In the genomic region with DNA sequence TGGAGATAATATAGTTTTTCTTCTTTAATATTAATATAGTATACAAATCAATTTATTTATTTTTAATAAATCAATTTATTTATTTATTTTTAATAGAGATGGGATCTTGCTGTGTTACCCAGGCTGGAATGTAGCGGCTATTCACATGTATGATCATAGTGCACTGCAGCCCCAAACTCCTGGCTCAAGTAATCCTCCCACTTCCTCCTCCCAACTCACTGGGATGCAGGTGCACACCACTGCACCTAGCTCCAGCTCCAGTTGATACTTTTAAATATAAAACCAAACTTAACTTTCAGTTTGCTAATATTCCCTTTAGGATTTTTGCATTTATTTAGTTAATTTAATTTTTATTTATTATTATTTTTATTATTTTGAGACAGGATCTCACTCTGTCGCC, we compare ENCODE assay signal across 21 cellular contexts. TPM values are rescaled to one million over a fixed set of nuclear protein-coding genes. Genes with fewer than 3 reads are reported as not detected.
DNase-seq lines count a peak whose midpoint lies in the region; ATAC-seq, FAIRE-seq and TF ChIP-seq lines count a peak whose summit lies in the region.
"Had no signal": no experiment of that assay in that cellular context is flagged by ENCODE, and none has a peak within 500 bp of the region (broad histone marks: within the 10 kb centered on the region; RNA-seq: fewer than 3 reads in every experiment).

No MANE protein-coding gene starts in this region.

- no peak for TF ChIP-seq CTCF in HepG2 (CRISPR knock-in tag; IDR thresholded peaks at IDR 0.05)
- no peak for TF ChIP-seq CTCF in right lobe of liver (IDR thresholded peaks at IDR 0.05)
- TF ChIP-seq CTCF in Loucy (conservative IDR thresholded peaks at IDR 0.05; ENCODE audit: low read length): no peak
- TF ChIP-seq CTCF in hepatocyte (IDR thresholded peaks at IDR 0.05; ENCODE audit: poor library complexity): no peak
- no peak for TF ChIP-seq CTCF in colonic mucosa (IDR thresholded peaks at IDR 0.05)
- TF ChIP-seq CTCF in type B pancreatic cell (conservative IDR thresholded peaks at IDR 0.05): no peak

- intact Hi-C loops in HepG2 (cut with micrococcal nuclease; ENCODE audit: unreplicated experiment): no loop called here
- intact Hi-C loops in right lobe of liver (cut with DNase I): no loop called here
- intact Hi-C loops in colonic mucosa (cut with DNase I): no loop called here

- H3K27ac ChIP-seq in HepG2 (ENCODE audit: extremely low read length, insufficient read depth, low read length): no peak overlapping the region
- no peak overlapping the region for H3K27ac ChIP-seq in right lobe of liver
- no peak overlapping the region for H3K27ac ChIP-seq in hepatocyte
- no peak overlapping the region for H3K27ac ChIP-seq in colonic mucosa
- H3K27ac ChIP-seq: BLaER1, C4-2B had no signal

- peaks cover 58% of the 10 kb centered on the region for H3K79me2 ChIP-seq in HepG2 (ENCODE audit: insufficient read depth, low read length)
- peaks cover 32% of the 10 kb centered on the region; the same call in 1 of the 2 replicates for H3K79me2 ChIP-seq in Loucy (ENCODE audit: insufficient read depth, low read length)
- H3K79me2 ChIP-seq in hepatocyte: peaks cover 87% of the 10 kb centered on the region

- ATAC-seq in HepG2 (no peak), right lobe of liver (no peak)

- H3K4me3 Mint-ChIP-seq in type B pancreatic cell: no peak overlapping the region
- H3K4me3 Mint-ChIP-seq: B cell, HFFc6 had no signal

- H3K9me2 ChIP-seq in Loucy (replicated peaks; ENCODE audit: low read depth, low read length): no peaks in the 10 kb centered on the region
- no peaks in the 10 kb centered on the region for H3K9me2 ChIP-seq in hepatocyte (replicated peaks; ENCODE audit: insufficient read depth)

- H3K27me3 ChIP-seq in HepG2 (ENCODE audit: control insufficient read depth in 1 of 2, insufficient read depth in 2 of 2, low read length in 2 of 2): no peaks in the 10 kb centered on the region
- no peaks in the 10 kb centered on the region for H3K27me3 ChIP-seq in right lobe of liver
- no peaks in the 10 kb centered on the region for H3K27me3 ChIP-seq in Loucy (ENCODE audit: insufficient read depth, low read length, poor library complexity, severe bottlenecking)
- H3K27me3 ChIP-seq in hepatocyte: no peaks in the 10 kb centered on the region
- no peaks in the 10 kb centered on the region for H3K27me3 ChIP-seq in colonic mucosa
- H3K27me3 ChIP-seq: BLaER1 had no signal

- H3K9me3 Mint-ChIP-seq in type B pancreatic cell: no peaks in the 10 kb centered on the region
- H3K9me3 Mint-ChIP-seq: CD4-positive, CD25-positive, alpha-beta regulatory T cell; HFFc6 had no signal

- H3K36me3 ChIP-seq in HepG2 (replicated peaks in 1 of 2; ENCODE audit: control insufficient read depth in 1 of 2, insufficient read depth in 2 of 2, low read length in 2 of 2) (peaks cover 5 to 22% of the 10 kb centered on the region in 2 experiments), right lobe of liver (peaks cover 0 to 16% (median 8%) of the 10 kb centered on the region in 4 donors), Loucy (ENCODE audit: insufficient read depth, low read length) (peaks cover 23% of the 10 kb centered on the region), hepatocyte (replicated peaks; ENCODE audit: insufficient read depth, low read depth) (no peaks in the 10 kb centered on the region), colonic mucosa (no peaks in the 10 kb centered on the region)

- 0 out of 2 replicates have a peak, but pooled peaks cover 5% of the 10 kb centered on the region for H3F3A ChIP-seq in Loucy (ENCODE audit: low read depth)

- H3K9me3 ChIP-seq in HepG2 (ENCODE audit: low read length) (no peaks in the 10 kb centered on the region), right lobe of liver (no peaks in the 10 kb centered on the region), Loucy (ENCODE audit: insufficient read depth, low read depth, low read length) (no peaks in the 10 kb centered on the region), hepatocyte (ENCODE audit: low read depth) (no peaks in the 10 kb centered on the region), colonic mucosa (no peaks in the 10 kb centered on the region)
- H3K9me3 ChIP-seq: BLaER1, HAP-1 had no signal

- TF ChIP-seq POLR2A in HepG2 (IDR thresholded peaks at IDR 0.05; ENCODE audit: insufficient read depth in 1 of 2, low read depth in 2 of 2, low read length in 2 of 2): no peak
- TF ChIP-seq POLR2A in right lobe of liver (IDR thresholded peaks at IDR 0.05): no peak

- H3K4me2 ChIP-seq in HepG2 (ENCODE audit: low read depth, low read length): no peak overlapping the region
- no peak overlapping the region for H3K4me2 ChIP-seq in Loucy (ENCODE audit: low read depth, low read length, poor library complexity, severe bottlenecking)
- peak overlapping the region; percentile 54 for H3K4me2 ChIP-seq in hepatocyte
- H3K4me2 ChIP-seq: BLaER1 had no signal

- TF ChIP-seq EP300 in HepG2 (IDR thresholded peaks at IDR 0.05; ENCODE audit: low read depth in 2 of 2, low read length in 2 of 2): no peak
- TF ChIP-seq EP300 in HepG2 (CRISPR knock-in tag; IDR thresholded peaks at IDR 0.05; ENCODE audit: borderline replicate concordance): no peak

- no peak for DNase-seq in HepG2 (ENCODE audit: low spot score)
- DNase-seq in right lobe of liver: no peak
- DNase-seq in hepatocyte (ENCODE audit: low spot score): no peak
- no peak for DNase-seq in colonic mucosa
- no peak for DNase-seq in type B pancreatic cell (ENCODE audit: extremely low spot score, unreplicated experiment)
- DNase-seq: Calu3; CD4-positive, CD25-positive, alpha-beta regulatory T cell; COR-L47; DMS53; DMS79 treated with DMSO at 0.1 percent for 48 hours; GF-D8; GOT3; HFFc6 had no signal

- BruUV-seq in HepG2 (replicated peaks; lab: Mats Ljungman, UMichigan): no TSS peak

- POLR2A ChIA-PET in HepG2 (lab: Yijun Ruan, JAX): no interaction called here

- in situ Hi-C loops in HepG2 (cut with HindIII; ENCODE audit: extremely low pct_ligation_motif_present, low pct_unique_long_range_greater_than_20kb): no loop called here

- H3K36me3 Mint-ChIP-seq in type B pancreatic cell: peaks cover 34% of the 10 kb centered on the region

- no peak overlapping the region for H3K27ac Mint-ChIP-seq in type B pancreatic cell
- H3K27ac Mint-ChIP-seq: B cell, HFFc6 had no signal

- peaks cover 15% of the 10 kb centered on the region for H3K4me1 Mint-ChIP-seq in type B pancreatic cell (ENCODE audit: unreplicated experiment)

- H2AFZ ChIP-seq in HepG2 (ENCODE audit: low read length) (no peak overlapping the region), Loucy (ENCODE audit: low read length) (no peak overlapping the region), hepatocyte (no peak overlapping the region)

- 97% methylated on average over 2 of the region's 2 CpGs for WGBS in HepG2 (ENCODE audit: low lambda C conversion rate)
- 100% methylated on average over 2 of the region's 2 CpGs for WGBS in right lobe of liver (ENCODE audit: insufficient coverage, low coverage, low lambda C conversion rate, missing lambda C conversion rate)
- WGBS in hepatocyte (ENCODE audit: low lambda C conversion rate, missing lambda C conversion rate): 100% methylated on average over 2 of the region's 2 CpGs

- H4K20me1 ChIP-seq in HepG2 (ENCODE audit: insufficient read depth, low read length): 0 out of 2 replicates have a peak, but pooled peaks cover 7% of the 10 kb centered on the region
- peaks cover 8% of the 10 kb centered on the region for H4K20me1 ChIP-seq in Loucy (ENCODE audit: insufficient read depth, low read length, poor library complexity, severe bottlenecking)
- peaks cover 42% of the 10 kb centered on the region for H4K20me1 ChIP-seq in hepatocyte (ENCODE audit: insufficient read depth, poor library complexity, severe bottlenecking)

- no peak overlapping the region for H3K9ac ChIP-seq in HepG2 (ENCODE audit: insufficient read depth, low read depth, low read length)
- H3K9ac ChIP-seq in Loucy (ENCODE audit: low read depth, low read length, poor library complexity, severe bottlenecking): no peak overlapping the region
- H3K9ac ChIP-seq in colonic mucosa (ENCODE audit: low read depth in 2 of 2, low read length in 2 of 2): no peak overlapping the region
- H3K9ac ChIP-seq: BLaER1 had no signal

- CTCF ChIA-PET in HepG2 (lab: Yijun Ruan, JAX; ENCODE audit: low intra/inter-chr PET ratio, low total read pairs): no interaction called here

- TF ChIP-seq RAD21 in HepG2 (CRISPR knock-in tag; IDR thresholded peaks at IDR 0.05): no peak

- no peaks in the 10 kb centered on the region for H3K27me3 Mint-ChIP-seq in type B pancreatic cell
- H3K27me3 Mint-ChIP-seq: B cell; CD4-positive, CD25-positive, alpha-beta regulatory T cell had no signal

- FAIRE-seq in HepG2 (lab: Jason Lieb, UNC): no peak
- FAIRE-seq: GM12891, GM18507, H54 had no signal

- H3K4me3 ChIP-seq in HepG2 (replicated peaks in 1 of 3; ENCODE audit: insufficient read depth in 1 of 3, low read depth in 2 of 3, low read length in 3 of 3): no peak overlapping the region
- H3K4me3 ChIP-seq in right lobe of liver: no peak overlapping the region
- H3K4me3 ChIP-seq in Loucy (ENCODE audit: low read length, poor library complexity, severe bottlenecking): peak overlapping the region; percentile 27
- H3K4me3 ChIP-seq in hepatocyte: no peak overlapping the region
- H3K4me3 ChIP-seq in colonic mucosa: no peak overlapping the region
- H3K4me3 ChIP-seq: BLaER1, HAP-1 had no signal

- H3K4me1 ChIP-seq in HepG2 (ENCODE audit: insufficient read depth, low read length) (peaks cover 42% of the 10 kb centered on the region), right lobe of liver (peaks cover 0 to 34% (median 10%) of the 10 kb centered on the region in 4 donors), Loucy (ENCODE audit: insufficient read depth, low read length, poor library complexity, severe bottlenecking) (peaks cover 40% of the 10 kb centered on the region), hepatocyte (ENCODE audit: insufficient read depth) (peaks cover 11% of the 10 kb centered on the region), colonic mucosa (no peaks in the 10 kb centered on the region)

RNA-seq across cellular contexts. Expression of a gene that starts 8.6 kb away (rescaled TPM):
- 40.0 and 54.6 TPM in 2 replicates for total RNA-seq in HepG2 (2016; rRNA removed; fragmentation: Illumina TruSeq; extraction: Trizol)
- 18.6 and 23.9 TPM in 2 replicates for total RNA-seq in HepG2 (2016; cell fraction: cytosol; rRNA removed; fragmentation: Illumina TruSeq; extraction: Trizol; ENCODE audit: low read depth)
- 38.1 and 54.7 TPM in 2 replicates for total RNA-seq in HepG2 (2016; cell fraction: insoluble cytoplasmic fraction; rRNA removed; fragmentation: Illumina TruSeq; extraction: Trizol)
- total RNA-seq in HepG2 (2016; cell fraction: membrane; rRNA removed; fragmentation: Illumina TruSeq; extraction: Trizol): 41.5 and 47.7 TPM in 2 replicates
- total RNA-seq in HepG2 (2016; cell fraction: nucleus; rRNA removed; fragmentation: Illumina TruSeq; extraction: Trizol): 21.9 and 23.1 TPM in 2 replicates
- 25.7 and 31.0 TPM in 2 replicates for polyA plus RNA-seq in HepG2 (2011; rRNA removed)
- 16.9 and 24.2 TPM in 2 replicates for polyA plus RNA-seq in HepG2 (2011; cell fraction: cytosol; rRNA removed)
- 9.2 and 10.4 TPM in 2 replicates for polyA plus RNA-seq in HepG2 (2011; cell fraction: nucleus; rRNA removed)
- polyA plus RNA-seq in HepG2 (2012): 27.9 and 42.1 TPM in 2 replicates
- 13.0 and 14.4 TPM in 2 replicates for polyA plus RNA-seq in HepG2 (2016; cell fraction: cytosol; fragmentation: Illumina TruSeq; extraction: Trizol; ENCODE audit: low read depth)
- 51.6 and 52.3 TPM in 2 replicates for polyA plus RNA-seq in HepG2 (2016; cell fraction: insoluble cytoplasmic fraction; fragmentation: Illumina TruSeq; extraction: Trizol; ENCODE audit: low read depth)
- 30.5 and 32.1 TPM in 2 replicates for polyA plus RNA-seq in HepG2 (2016; cell fraction: membrane; fragmentation: Illumina TruSeq; extraction: Trizol; ENCODE audit: low read depth)
- 28.4 and 29.6 TPM in 2 replicates for polyA plus RNA-seq in HepG2 (2016; cell fraction: nucleus; fragmentation: Illumina TruSeq; extraction: Trizol; ENCODE audit: insufficient read depth, low read depth)
- polyA minus RNA-seq in HepG2 (2011; rRNA and poly(A)+ RNA removed; ENCODE audit: low replicate concordance): 9.6 and 9.8 TPM in 2 replicates
- polyA minus RNA-seq in HepG2 (2011; cell fraction: cytosol; rRNA and poly(A)+ RNA removed): 19.8 and 26.8 TPM in 2 replicates
- 27.6 and 40.0 TPM in 2 replicates for polyA minus RNA-seq in HepG2 (2011; cell fraction: nucleus; rRNA and poly(A)+ RNA removed)
- 10 to 100 TPM; 20.0 to 35.6 (median 28.8) TPM for total RNA-seq in right lobe of liver
- 62.4 and 63.9 TPM in 2 replicates for total RNA-seq in hepatocyte
- 50.0 and 52.7 TPM in 2 replicates for polyA plus RNA-seq in hepatocyte
- 10 to 100 TPM; 32.9 to 49.4 TPM for total RNA-seq in colonic mucosa
- total RNA-seq in type B pancreatic cell (ENCODE audit: low replicate concordance): 27.6 and 38.1 TPM in 2 replicates

RNA-seq across cellular contexts. Expression of a gene that starts 54.3 kb away (rescaled TPM):
- total RNA-seq in HepG2 (2016; rRNA removed; fragmentation: Illumina TruSeq; extraction: Trizol) (10.4 and 28.9 TPM in 2 replicates), right lobe of liver (100 to 1,000 TPM in 1 of 6 experiments, 10 to 100 TPM in 5; 39.6 to 111 (median 49.3) TPM), hepatocyte (125 and 130 TPM in 2 replicates), colonic mucosa (100 to 1,000 TPM in 1 of 2 donors, 10 to 100 TPM in 1; 70.0 to 107 TPM), type B pancreatic cell (ENCODE audit: low replicate concordance) (71.2 and 80.3 TPM in 2 replicates)
- 3.0 and 5.2 TPM in 2 replicates for total RNA-seq in HepG2 (2016; cell fraction: cytosol; rRNA removed; fragmentation: Illumina TruSeq; extraction: Trizol; ENCODE audit: low read depth)
- 10.1 and 29.2 TPM in 2 replicates for total RNA-seq in HepG2 (2016; cell fraction: insoluble cytoplasmic fraction; rRNA removed; fragmentation: Illumina TruSeq; extraction: Trizol)
- total RNA-seq in HepG2 (2016; cell fraction: membrane; rRNA removed; fragmentation: Illumina TruSeq; extraction: Trizol): 6.4 and 6.6 TPM in 2 replicates
- total RNA-seq in HepG2 (2016; cell fraction: nucleus; rRNA removed; fragmentation: Illumina TruSeq; extraction: Trizol): 26.8 and 34.0 TPM in 2 replicates
- polyA plus RNA-seq in HepG2 (2011; rRNA removed) (76.4 and 83.6 TPM in 2 replicates), hepatocyte (139 and 169 TPM in 2 replicates)
- polyA plus RNA-seq in HepG2 (2011; cell fraction: cytosol; rRNA removed): 76.0 and 85.2 TPM in 2 replicates
- polyA plus RNA-seq in HepG2 (2011; cell fraction: nucleus; rRNA removed): 50.5 and 61.9 TPM in 2 replicates
- 45.0 and 57.9 TPM in 2 replicates for polyA plus RNA-seq in HepG2 (2012)
- 3.5 and 4.0 TPM in 2 replicates for polyA plus RNA-seq in HepG2 (2016; cell fraction: cytosol; fragmentation: Illumina TruSeq; extraction: Trizol; ENCODE audit: low read depth)
- 12.3 and 12.9 TPM in 2 replicates for polyA plus RNA-seq in HepG2 (2016; cell fraction: insoluble cytoplasmic fraction; fragmentation: Illumina TruSeq; extraction: Trizol; ENCODE audit: low read depth)
- polyA plus RNA-seq in HepG2 (2016; cell fraction: membrane; fragmentation: Illumina TruSeq; extraction: Trizol; ENCODE audit: low read depth): 4.3 and 4.4 TPM in 2 replicates
- polyA plus RNA-seq in HepG2 (2016; cell fraction: nucleus; fragmentation: Illumina TruSeq; extraction: Trizol; ENCODE audit: insufficient read depth, low read depth): 46.4 and 49.9 TPM in 2 replicates
- 30.5 and 33.0 TPM in 2 replicates for polyA minus RNA-seq in HepG2 (2011; rRNA and poly(A)+ RNA removed; ENCODE audit: low replicate concordance)
- 17.5 and 19.4 TPM in 2 replicates for polyA minus RNA-seq in HepG2 (2011; cell fraction: cytosol; rRNA and poly(A)+ RNA removed)
- 14.9 and 23.0 TPM in 2 replicates for polyA minus RNA-seq in HepG2 (2011; cell fraction: nucleus; rRNA and poly(A)+ RNA removed)
